ENCODE assay signal across 13 cellular contexts in genomic region chr11:41431784-41432183, GRCh38. TPM values are rescaled to one million over a fixed set of nuclear protein-coding genes. Genes with fewer than 3 reads are reported as not detected.
A peak's percentile ranks its signal among the peaks of the same experiment; 100 is the strongest.
DNase-seq lines count a peak whose midpoint lies in the region; ATAC-seq and TF ChIP-seq lines count a peak whose summit lies in the region.
"Had no signal": no experiment of that assay in that cellular context is flagged by ENCODE, and none has a peak within 500 bp of the region (broad histone marks: within the 10 kb centered on the region; RNA-seq: fewer than 3 reads in every experiment).

No MANE protein-coding gene starts in this region.

- H3K9me2 ChIP-seq in GM23338 (ENCODE audit: insufficient read depth) (0 out of 2 replicates have a peak, but pooled peaks cover 5% of the 10 kb centered on the region), OCI-LY7 (ENCODE audit: insufficient read depth, low read length) (no peaks in the 10 kb centered on the region)

- H3K4me2 ChIP-seq in GM23338 (no peak overlapping the region), OCI-LY7 (ENCODE audit: low read length) (no peak overlapping the region)

- peak; percentile 65 for ATAC-seq in GM23338

- peaks cover 12% of the 10 kb centered on the region for H3K4me1 ChIP-seq in GM23338 (ENCODE audit: insufficient read depth)
- H3K4me1 ChIP-seq in OCI-LY7 (ENCODE audit: insufficient read depth, low read length, poor library complexity, severe bottlenecking) = no peaks in the 10 kb centered on the region

- H2AFZ ChIP-seq in GM23338 (no peak overlapping the region), OCI-LY7 (ENCODE audit: low read length) (no peak overlapping the region)

- H3K36me3 ChIP-seq in GM23338 (ENCODE audit: insufficient read depth) (no peaks in the 10 kb centered on the region), OCI-LY7 (ENCODE audit: insufficient read depth, low read length) (no peaks in the 10 kb centered on the region)

- H3K9me3 Mint-ChIP-seq in GM23338 = no peaks in the 10 kb centered on the region; the same call in 1 of the 3 replicates
- H3K9me3 Mint-ChIP-seq in glutamatergic neuron (ENCODE audit: unreplicated experiment) = no peaks in the 10 kb centered on the region
- peaks cover 3% of the 10 kb centered on the region for H3K9me3 Mint-ChIP-seq in activated T-helper 1 cell treated with anti-CD3 and anti-CD28 coated beads, Interleukin-12 subunit alpha, Interleukin-12 subunit beta, Interleukin-2, Interleukin-4 antibody, amounts not matched to agents 30 ng/mL and 10 ng/mL and 1 ng/mL, durations not matched to agents 14 hours and 24 hours and 36 hours
- H3K9me3 Mint-ChIP-seq: dendritic cell treated with granulocyte-macrophage colony-stimulating factor and Interleukin-4, amounts not matched to agents 40 ng/mL and 50 ng/mL, for 4 days had no signal

- no peak overlapping the region for H3K4me3 ChIP-seq in GM23338
- no peak overlapping the region for H3K4me3 ChIP-seq in OCI-LY7 (ENCODE audit: low read depth, low read length, poor library complexity, severe bottlenecking)
- H3K4me3 ChIP-seq: skin epidermis had no signal

- CTCF ChIA-PET in OCI-LY7 (lab: Charles Lee; ENCODE audit: unreplicated experiment) = no interaction called here

- H3K79me2 ChIP-seq in GM23338 (replicated peaks; ENCODE audit: insufficient read depth) (no peaks in the 10 kb centered on the region), OCI-LY7 (ENCODE audit: insufficient read depth, low read depth, low read length) (no peaks in the 10 kb centered on the region)

- H3K27ac ChIP-seq in GM23338 (ENCODE audit: low read depth) (no peak overlapping the region), OCI-LY7 (ENCODE audit: low read depth, low read length, poor library complexity, severe bottlenecking) (no peak overlapping the region)
- H3K27ac ChIP-seq: skin epidermis had no signal

- H3K9me3 ChIP-seq in OCI-LY7 (ENCODE audit: low read length) = no peaks in the 10 kb centered on the region

- no peaks in the 10 kb centered on the region; the same call in 2 of the 3 replicates for H3K36me3 Mint-ChIP-seq in GM23338 (ENCODE audit: low read depth)
- no peaks in the 10 kb centered on the region for H3K36me3 Mint-ChIP-seq in glutamatergic neuron (ENCODE audit: unreplicated experiment)
- no peaks in the 10 kb centered on the region for H3K36me3 Mint-ChIP-seq in activated T-helper 1 cell treated with anti-CD3 and anti-CD28 coated beads, Interleukin-12 subunit alpha, Interleukin-12 subunit beta, Interleukin-2, Interleukin-4 antibody, amounts not matched to agents 30 ng/mL and 10 ng/mL and 1 ng/mL, durations not matched to agents 14 hours and 24 hours and 36 hours (ENCODE audit: low read depth)

- no TSS peak for BruUV-seq in OCI-LY7 (replicated peaks; lab: Mats Ljungman, UMichigan)

- DNase-seq in COLO829 (ENCODE audit: low spot score) (peak; percentile 4), GM23338 (ENCODE audit: low spot score) (peak; percentile 80), OCI-LY7 (ENCODE audit: low spot score) (peak; percentile 29), glutamatergic neuron (peak; percentile 18), NCI-H2029 treated with DMSO at 0.1 percent for 48 hours (lab: John Stamatoyannopoulos, UW) (no peak), DMS114 treated with DMSO at 0.1 percent for 48 hours (lab: John Stamatoyannopoulos, UW; ENCODE audit: unreplicated experiment) (no peak), EL (no peak)
- DNase-seq in activated T-helper 1 cell treated with anti-CD3 and anti-CD28 coated beads, Interleukin-12 subunit alpha, Interleukin-12 subunit beta, Interleukin-2, Interleukin-4 antibody, amounts not matched to agents 30 ng/mL and 10 ng/mL and 1 ng/mL, durations not matched to agents 14 hours and 24 hours and 36 hours (ENCODE audit: low spot score) = no peak
- DNase-seq: activated T-cell treated with anti-CD3 and anti-CD28 coated beads for 4 hours, DMS153 had no signal

- no peaks in the 10 kb centered on the region for H3K27me3 ChIP-seq in GM23338 (ENCODE audit: insufficient read depth)

- TF ChIP-seq CTCF in GM23338 (conservative IDR thresholded peaks at IDR 0.05; ENCODE audit: low read depth in 2 of 2) (peak; percentile 89 to 94), OCI-LY7 (conservative IDR thresholded peaks at IDR 0.05; ENCODE audit: low read length) (peak; percentile 80), glutamatergic neuron (IDR thresholded peaks at IDR 0.05; ENCODE audit: partially characterized antibody, unreplicated experiment) (peak; percentile 59)

- H3K4me1 Mint-ChIP-seq in GM23338 (peaks cover 19% of the 10 kb centered on the region), glutamatergic neuron (ENCODE audit: low read depth, unreplicated experiment) (peaks cover 10% of the 10 kb centered on the region)
- H3K4me1 Mint-ChIP-seq in activated T-helper 1 cell treated with anti-CD3 and anti-CD28 coated beads, Interleukin-12 subunit alpha, Interleukin-12 subunit beta, Interleukin-2, Interleukin-4 antibody, amounts not matched to agents 30 ng/mL and 10 ng/mL and 1 ng/mL, durations not matched to agents 14 hours and 24 hours and 36 hours (ENCODE audit: low read depth) = no peaks in the 10 kb centered on the region

- intact Hi-C loops in OCI-LY7 (cut with micrococcal nuclease; ENCODE audit: unreplicated experiment) = loop anchor here (2.0 kb wide), 1 partner anchor 1125 kb away; no protein-coding TSS in a partner anchor
- intact Hi-C loops in activated T-helper 1 cell treated with anti-CD3 and anti-CD28 coated beads, Interleukin-12 subunit alpha, Interleukin-12 subunit beta, Interleukin-2, Interleukin-4 antibody, amounts not matched to agents 30 ng/mL and 10 ng/mL and 1 ng/mL, durations not matched to agents 14 hours and 24 hours and 36 hours (cut with micrococcal nuclease) = no loop called here

- H3K27ac Mint-ChIP-seq in GM23338 (no peak overlapping the region), glutamatergic neuron (ENCODE audit: unreplicated experiment) (no peak overlapping the region)
- H3K27ac Mint-ChIP-seq in activated T-helper 1 cell treated with anti-CD3 and anti-CD28 coated beads, Interleukin-12 subunit alpha, Interleukin-12 subunit beta, Interleukin-2, Interleukin-4 antibody, amounts not matched to agents 30 ng/mL and 10 ng/mL and 1 ng/mL, durations not matched to agents 14 hours and 24 hours and 36 hours = no peak overlapping the region
- H3K27ac Mint-ChIP-seq: dendritic cell treated with granulocyte-macrophage colony-stimulating factor and Interleukin-4, amounts not matched to agents 40 ng/mL and 50 ng/mL, for 4 days; stimulated activated naive CD8-positive, alpha-beta T cell treated with anti-CD3 and anti-CD28 coated beads, Interleukin-15, Interleukin-2, amounts not matched to agents 100 ng/mL and 50 ng/mL, for 24 hours had no signal

- POLR2A ChIA-PET in OCI-LY7 (lab: Charles Lee) = no interaction called here

- H3K27me3 Mint-ChIP-seq in GM23338 (ENCODE audit: insufficient read depth, low read depth, poor library complexity) (no peaks in the 10 kb centered on the region), glutamatergic neuron (ENCODE audit: unreplicated experiment) (peaks cover 2% of the 10 kb centered on the region)
- H3K27me3 Mint-ChIP-seq in activated T-helper 1 cell treated with anti-CD3 and anti-CD28 coated beads, Interleukin-12 subunit alpha, Interleukin-12 subunit beta, Interleukin-2, Interleukin-4 antibody, amounts not matched to agents 30 ng/mL and 10 ng/mL and 1 ng/mL, durations not matched to agents 14 hours and 24 hours and 36 hours (ENCODE audit: insufficient read depth) = no peaks in the 10 kb centered on the region
- H3K27me3 Mint-ChIP-seq: dendritic cell treated with granulocyte-macrophage colony-stimulating factor and Interleukin-4, amounts not matched to agents 40 ng/mL and 50 ng/mL, for 4 days; stimulated activated naive CD8-positive, alpha-beta T cell treated with anti-CD3 and anti-CD28 coated beads, Interleukin-15, Interleukin-2, amounts not matched to agents 100 ng/mL and 50 ng/mL, for 24 hours had no signal

- no peaks in the 10 kb centered on the region for H4K20me1 ChIP-seq in GM23338 (replicated peaks; ENCODE audit: insufficient read depth)
- H4K20me1 ChIP-seq in OCI-LY7 (ENCODE audit: insufficient read depth, low read length) = no peaks in the 10 kb centered on the region

- H3F3A ChIP-seq in GM23338 (replicated peaks; ENCODE audit: low read depth) = no peaks in the 10 kb centered on the region

- no peak overlapping the region for H3K4me3 Mint-ChIP-seq in GM23338
- no peak overlapping the region for H3K4me3 Mint-ChIP-seq in glutamatergic neuron (ENCODE audit: unreplicated experiment)
- H3K4me3 Mint-ChIP-seq in activated T-helper 1 cell treated with anti-CD3 and anti-CD28 coated beads, Interleukin-12 subunit alpha, Interleukin-12 subunit beta, Interleukin-2, Interleukin-4 antibody, amounts not matched to agents 30 ng/mL and 10 ng/mL and 1 ng/mL, durations not matched to agents 14 hours and 24 hours and 36 hours = no peak overlapping the region
- H3K4me3 Mint-ChIP-seq: dendritic cell treated with granulocyte-macrophage colony-stimulating factor and Interleukin-4, amounts not matched to agents 40 ng/mL and 50 ng/mL, for 4 days; stimulated activated naive CD8-positive, alpha-beta T cell treated with anti-CD3 and anti-CD28 coated beads, Interleukin-15, Interleukin-2, amounts not matched to agents 100 ng/mL and 50 ng/mL, for 24 hours had no signal

RNA-seq across cellular contexts. Expression of gene LRRC4C, which starts 27.7 kb away (rescaled TPM):
- 0.35 TPM in 1 of 2 replicates, not detected in the other for total RNA-seq in GM23338 (2014; rRNA removed; shearing (Covaris generic))
- polyA plus RNA-seq in GM23338 (2016; fragmentation: Nextera tagmentation; extraction: Ambion mirVana) = 0.68 and 1.1 TPM in 2 replicates
- not detected in 2 replicates for total RNA-seq in OCI-LY7 (2014; rRNA removed; shearing (Covaris generic))
- total RNA-seq in OCI-LY7 (2022) (not detected in 2 replicates), glutamatergic neuron (ENCODE audit: unreplicated experiment) (0.64 TPM)
- not detected in 2 replicates for total RNA-seq in activated T-helper 1 cell treated with anti-CD3 and anti-CD28 coated beads, Interleukin-12 subunit alpha, Interleukin-12 subunit beta, Interleukin-2, Interleukin-4 antibody, amounts not matched to agents 30 ng/mL and 10 ng/mL and 1 ng/mL, durations not matched to agents 14 hours and 24 hours and 36 hours

Comparison
In these comparisons a context has a peak if more than half of its experiments do, and no peak if none do; other contexts are left out.
1. DNase-seq: peak in COLO829 (single experiment), GM23338 (single experiment), OCI-LY7 (single experiment) and glutamatergic neuron (single experiment); none in activated T-helper 1 cell treated with anti-CD3 and anti-CD28 coated beads, Interleukin-12 subunit alpha, Interleukin-12 subunit beta, Interleukin-2, Interleukin-4 antibody, amounts not matched to agents 30 ng/mL and 10 ng/mL and 1 ng/mL, durations not matched to agents 14 hours and 24 hours and 36 hours (single experiment), NCI-H2029 treated with DMSO at 0.1 percent for 48 hours (single experiment), DMS114 treated with DMSO at 0.1 percent for 48 hours (single experiment) and EL (single experiment).
2. Peak in every context shown above with its lines, with median percentiles within 50 percentile points of each other: CTCF ChIP-seq.